8 cellular contexts compared by ENCODE assay signal in the genomic region with DNA sequence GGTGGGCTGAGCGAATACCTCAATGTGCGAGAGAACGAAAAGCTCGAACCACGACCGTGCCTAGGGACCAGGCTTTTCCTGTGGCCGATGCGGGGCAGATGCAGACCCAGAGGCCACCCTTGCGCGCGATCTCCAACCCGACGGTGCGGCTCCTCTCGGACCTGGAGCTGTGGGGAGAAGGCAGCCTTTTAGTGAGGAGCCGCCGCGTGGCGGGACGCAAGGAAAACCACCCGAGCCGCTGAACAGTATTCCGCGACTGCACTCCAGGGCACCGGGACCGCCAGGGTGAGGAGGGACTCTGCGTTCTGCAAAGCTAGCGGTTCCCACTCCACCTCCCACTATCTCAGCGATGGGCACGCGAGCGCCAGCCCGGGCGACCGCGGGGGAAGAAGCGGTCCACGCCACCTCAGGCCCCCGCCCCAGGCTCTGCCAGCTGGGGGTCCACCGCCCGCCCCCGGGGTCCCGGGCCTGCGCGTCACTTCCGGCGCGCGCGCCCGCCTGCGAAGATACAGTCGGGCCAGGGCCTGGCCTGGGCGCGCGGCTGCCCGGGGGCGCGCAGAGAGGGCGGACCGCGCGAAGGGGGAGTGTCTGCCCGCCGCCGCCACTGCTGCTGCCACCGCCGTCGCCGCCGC.
DNase-seq lines count a peak whose midpoint lies in the region; ATAC-seq and TF ChIP-seq lines count a peak whose summit lies in the region.

No MANE protein-coding gene starts in this region.

- no peaks in the 10 kb centered on the region for H3K9me3 ChIP-seq in right lobe of liver

- peaks cover 6% of the 10 kb centered on the region for H3K4me1 Mint-ChIP-seq in dendritic cell treated with granulocyte-macrophage colony-stimulating factor and Interleukin-4, amounts not matched to agents 40 ng/mL and 50 ng/mL, for 4 days (ENCODE audit: low read depth)

- no peak for TF ChIP-seq CTCF in right lobe of liver (IDR thresholded peaks at IDR 0.05)

- peak overlapping the region; percentile 77 to 96 (median 95) for H3K27ac ChIP-seq in right lobe of liver

- H3K27me3 ChIP-seq in right lobe of liver = no peaks in the 10 kb centered on the region

- H3K27ac Mint-ChIP-seq in dendritic cell treated with granulocyte-macrophage colony-stimulating factor and Interleukin-4, amounts not matched to agents 40 ng/mL and 50 ng/mL, for 4 days = no peak overlapping the region

- peak; percentile 97 for DNase-seq in AG20443 (ENCODE audit: low spot score)
- peak; percentile 80 for DNase-seq in NCI-H510A (lab: John Stamatoyannopoulos, UW)
- peak; percentile 56 for DNase-seq in activated CD4-positive, alpha-beta T cell treated with anti-CD3 and anti-CD28 coated beads, Interleukin-2, amount 50 U/mL, for 1 hour
- DNase-seq in right lobe of liver = peak; percentile 81 to 83 (median 82)
- peak; percentile 67 to 71 for DNase-seq in stimulated activated CD4-positive, alpha-beta T cell treated with anti-CD3 and anti-CD28 coated beads, Interleukin-4, amount 100 ng/mL, for 4 hours

- peak; percentile 73 for TF ChIP-seq POLR2A in right lobe of liver (IDR thresholded peaks at IDR 0.05)

- H3K4me3 ChIP-seq in right lobe of liver = peak overlapping the region; percentile 78 to 87 (median 85)

- peaks cover 13% of the 10 kb centered on the region for H3K27me3 Mint-ChIP-seq in dendritic cell treated with granulocyte-macrophage colony-stimulating factor and Interleukin-4, amounts not matched to agents 40 ng/mL and 50 ng/mL, for 4 days

- H3K4me3 Mint-ChIP-seq in dendritic cell treated with granulocyte-macrophage colony-stimulating factor and Interleukin-4, amounts not matched to agents 40 ng/mL and 50 ng/mL, for 4 days = peak overlapping the region; percentile 79

- ATAC-seq in GM19023 (IDR thresholded peaks at IDR 0.05; ENCODE audit: unreplicated experiment) (peak; percentile 94), HG03175 (IDR thresholded peaks at IDR 0.05; ENCODE audit: unreplicated experiment) (peak; percentile 95), right lobe of liver (peak; percentile 95 to 99 (median 97))

- WGBS in right lobe of liver (ENCODE audit: insufficient coverage, low coverage, low lambda C conversion rate, missing lambda C conversion rate) = no CpG with 5 or more reads among the region's 71 CpGs

- H3K36me3 Mint-ChIP-seq in dendritic cell treated with granulocyte-macrophage colony-stimulating factor and Interleukin-4, amounts not matched to agents 40 ng/mL and 50 ng/mL, for 4 days (ENCODE audit: low read depth) = no peaks in the 10 kb centered on the region

- H3K9me3 Mint-ChIP-seq in dendritic cell treated with granulocyte-macrophage colony-stimulating factor and Interleukin-4, amounts not matched to agents 40 ng/mL and 50 ng/mL, for 4 days = no peaks in the 10 kb centered on the region

- intact Hi-C loops in dendritic cell treated with granulocyte-macrophage colony-stimulating factor and Interleukin-4, amounts not matched to agents 40 ng/mL and 50 ng/mL, for 4 days (cut with micrococcal nuclease) = no loop called here
- intact Hi-C loops in right lobe of liver (cut with DNase I) = no loop called here

- H3K36me3 ChIP-seq in right lobe of liver = no peaks in the 10 kb centered on the region

- peaks cover 0 to 3% (median 1%) of the 10 kb centered on the region in 4 donors for H3K4me1 ChIP-seq in right lobe of liver

Comparison
In these comparisons a context has a peak if more than half of its experiments do, and no peak if none do; other contexts are left out.
1. Peak in every context shown above with its lines: DNase-seq, ATAC-seq, H3K4me3 ChIP-seq and H3K27ac ChIP-seq.